ENCODE assay signal across 8 cellular contexts in the genomic region with DNA sequence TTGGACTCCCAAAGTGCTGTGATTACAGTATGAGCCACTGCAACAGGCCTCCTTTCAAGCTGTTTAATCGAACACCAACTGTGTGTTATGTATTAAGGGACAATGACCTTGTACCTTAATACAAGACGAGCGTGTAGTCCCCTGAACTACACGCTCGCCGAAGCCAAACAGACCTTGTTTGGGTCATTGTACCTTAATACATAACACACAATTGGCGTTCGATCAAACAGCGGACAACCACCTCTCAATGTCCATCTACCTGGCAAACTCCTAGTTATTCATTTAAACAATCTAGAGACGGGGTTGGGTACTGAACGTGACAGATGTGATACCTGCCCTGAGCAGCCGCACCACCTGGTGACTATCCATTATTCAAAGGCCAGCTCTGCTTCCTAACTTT. TPM values are rescaled to one million over a fixed set of nuclear protein-coding genes. Genes with fewer than 3 reads are reported as not detected.
DNase-seq lines count a peak whose midpoint lies in the region; ATAC-seq and TF ChIP-seq lines count a peak whose summit lies in the region.
"Had no signal": no experiment of that assay in that cellular context is flagged by ENCODE, and none has a peak within 500 bp of the region (broad histone marks: within the 10 kb centered on the region; RNA-seq: fewer than 3 reads in every experiment).

No MANE protein-coding gene starts in this region.

- H3K9me3 Mint-ChIP-seq in HFFc6, result no peaks in the 10 kb centered on the region
- no peaks in the 10 kb centered on the region for H3K9me3 Mint-ChIP-seq in activated CD8-positive, alpha-beta T cell treated with anti-CD3 and anti-CD28 coated beads, Interleukin-2, amount 10 ng/mL, durations not matched to agents 7 days and 5 days (ENCODE audit: insufficient read depth)
- no peaks in the 10 kb centered on the region for H3K9me3 Mint-ChIP-seq in stimulated activated naive B cell treated with anti-CD40 and anti-IgM and Interleukin-4, amounts not matched to agents 10 μg/mL and 1 μg/mL and 100 μg/mL, for 72 hours

- TF ChIP-seq EP300 in gastroesophageal sphincter (IDR thresholded peaks at IDR 0.05), result no peak

- CTCF ChIA-PET in activated CD8-positive, alpha-beta T cell treated with anti-CD3 and anti-CD28 coated beads, Interleukin-2, amount 10 ng/mL, durations not matched to agents 7 days and 5 days (lab: Charles Lee), result no interaction called here

- peak overlapping the region; percentile 98 for H3K4me3 Mint-ChIP-seq in HFFc6
- H3K4me3 Mint-ChIP-seq in activated CD8-positive, alpha-beta T cell treated with anti-CD3 and anti-CD28 coated beads, Interleukin-2, amount 10 ng/mL, durations not matched to agents 7 days and 5 days, result peak overlapping the region; percentile 85
- peak overlapping the region; percentile 91 to 92 for H3K4me3 Mint-ChIP-seq in stimulated activated naive B cell treated with anti-CD40 and anti-IgM and Interleukin-4, amounts not matched to agents 10 μg/mL and 1 μg/mL and 100 μg/mL, for 72 hours

- POLR2A ChIA-PET in activated CD8-positive, alpha-beta T cell treated with anti-CD3 and anti-CD28 coated beads, Interleukin-2, amount 10 ng/mL, durations not matched to agents 7 days and 5 days (lab: Charles Lee), result interaction anchor here (0.7 to 1.6 kb wide), 2 partner anchors 86 to 88 kb away, joined by 4 to 5 read pairs; no protein-coding TSS in a partner anchor

- peak overlapping the region; percentile 89 for H3K27ac Mint-ChIP-seq in HFFc6
- peak overlapping the region; percentile 69 for H3K27ac Mint-ChIP-seq in activated CD8-positive, alpha-beta T cell treated with anti-CD3 and anti-CD28 coated beads, Interleukin-2, amount 10 ng/mL, durations not matched to agents 7 days and 5 days
- H3K27ac Mint-ChIP-seq in stimulated activated naive B cell treated with anti-CD40 and anti-IgM and Interleukin-4, amounts not matched to agents 10 μg/mL and 1 μg/mL and 100 μg/mL, for 72 hours, result peak overlapping the region; percentile 96

- TF ChIP-seq CTCF in HFFc6 (IDR thresholded peaks at IDR 0.05), result no peak
- no peak for TF ChIP-seq CTCF in gastroesophageal sphincter (IDR thresholded peaks at IDR 0.05)

- 69 to 78% methylated on average over 7 to 12 of the region's 12 CpGs for WGBS in gastroesophageal sphincter (ENCODE audit: low coverage in 1 of 2), 2 donors

- peak overlapping the region; percentile 76 for H3K4me3 ChIP-seq in iPS-18c (ENCODE audit: insufficient read depth, low read depth, low read length)
- H3K4me3 ChIP-seq in gastroesophageal sphincter, result peak overlapping the region in 1 of 2 donors; percentile 99

- peaks cover 4% of the 10 kb centered on the region for H3K9me3 ChIP-seq in iPS-18c (ENCODE audit: control insufficient read depth, insufficient read depth, low read length)
- no peaks in the 10 kb centered on the region for H3K9me3 ChIP-seq in gastroesophageal sphincter

- peaks cover 0 to 80% (median 17%) of the 10 kb centered on the region in 3 donors for H3K4me1 ChIP-seq in gastroesophageal sphincter

- peaks cover 3% of the 10 kb centered on the region for H3K27me3 Mint-ChIP-seq in HFFc6 (ENCODE audit: insufficient read depth)
- no peaks in the 10 kb centered on the region for H3K27me3 Mint-ChIP-seq in activated CD8-positive, alpha-beta T cell treated with anti-CD3 and anti-CD28 coated beads, Interleukin-2, amount 10 ng/mL, durations not matched to agents 7 days and 5 days (ENCODE audit: low read depth)
- H3K27me3 Mint-ChIP-seq in stimulated activated naive B cell treated with anti-CD40 and anti-IgM and Interleukin-4, amounts not matched to agents 10 μg/mL and 1 μg/mL and 100 μg/mL, for 72 hours, result no peaks in the 10 kb centered on the region

- TF ChIP-seq POLR2A in gastroesophageal sphincter (IDR thresholded peaks at IDR 0.05), result no peak

- no peak overlapping the region for H3K27ac ChIP-seq in gastroesophageal sphincter

- peaks cover 35% of the 10 kb centered on the region for H3K36me3 Mint-ChIP-seq in HFFc6 (ENCODE audit: low read depth)
- peaks cover 58% of the 10 kb centered on the region for H3K36me3 Mint-ChIP-seq in activated CD8-positive, alpha-beta T cell treated with anti-CD3 and anti-CD28 coated beads, Interleukin-2, amount 10 ng/mL, durations not matched to agents 7 days and 5 days (ENCODE audit: low read depth)
- H3K36me3 Mint-ChIP-seq in stimulated activated naive B cell treated with anti-CD40 and anti-IgM and Interleukin-4, amounts not matched to agents 10 μg/mL and 1 μg/mL and 100 μg/mL, for 72 hours, result peaks cover 42 to 52% of the 10 kb centered on the region in 2 donors

- DNase-seq in HFFc6 (no peak), UCSD-AML1 (lab: John Stamatoyannopoulos, UW; ENCODE audit: unreplicated experiment) (no peak), COLO668 (lab: John Stamatoyannopoulos, UW; ENCODE audit: unreplicated experiment) (no peak)
- DNase-seq in activated CD8-positive, alpha-beta T cell treated with anti-CD3 and anti-CD28 coated beads, Interleukin-2, amount 10 ng/mL, durations not matched to agents 7 days and 5 days, result no peak
- no peak for DNase-seq in stimulated activated naive B cell treated with anti-CD40 and anti-IgM and Interleukin-4, amounts not matched to agents 10 μg/mL and 1 μg/mL and 100 μg/mL, for 72 hours
- DNase-seq: GOT3 had no signal

- H3K4me1 Mint-ChIP-seq in HFFc6 (ENCODE audit: low read depth), result peaks cover 27% of the 10 kb centered on the region
- peaks cover 57% of the 10 kb centered on the region for H3K4me1 Mint-ChIP-seq in activated CD8-positive, alpha-beta T cell treated with anti-CD3 and anti-CD28 coated beads, Interleukin-2, amount 10 ng/mL, durations not matched to agents 7 days and 5 days (ENCODE audit: low read depth)
- peaks cover 35 to 69% of the 10 kb centered on the region in 2 donors for H3K4me1 Mint-ChIP-seq in stimulated activated naive B cell treated with anti-CD40 and anti-IgM and Interleukin-4, amounts not matched to agents 10 μg/mL and 1 μg/mL and 100 μg/mL, for 72 hours

- no peaks in the 10 kb centered on the region for H3K27me3 ChIP-seq in gastroesophageal sphincter

- no peak for ATAC-seq in activated CD8-positive, alpha-beta T cell treated with anti-CD3 and anti-CD28 coated beads, Interleukin-2, amount 10 ng/mL, durations not matched to agents 7 days and 5 days
- no peak for ATAC-seq in stimulated activated naive B cell treated with anti-CD40 and anti-IgM and Interleukin-4, amounts not matched to agents 10 μg/mL and 1 μg/mL and 100 μg/mL, for 72 hours (replicated peaks)
- ATAC-seq in gastroesophageal sphincter, result no peak

- H3K36me3 ChIP-seq in gastroesophageal sphincter, result peaks cover 0 to 44% of the 10 kb centered on the region in 2 donors

RNA-seq across cellular contexts. Expression of gene CHERP, which starts 1.3 kb away (rescaled TPM):
- 10 to 100 TPM; 30.4 to 38.5 (median 34.6) TPM for total RNA-seq in HFFc6 (2021; fragmentation: NEBNext Ultra II Directional; extraction: Animal tissue kit (Norgen Biotek cat#: 25700))
- total RNA-seq in activated CD8-positive, alpha-beta T cell treated with anti-CD3 and anti-CD28 coated beads, Interleukin-2, amount 10 ng/mL, durations not matched to agents 7 days and 5 days, result 10 to 100 TPM; 60.0 to 60.8 TPM
- total RNA-seq in gastroesophageal sphincter, result 10 to 100 TPM in 1 of 4 donors, 1 to 10 TPM in 3; 5.7 to 12.7 (median 6.6) TPM

RNA-seq across cellular contexts. Expression of gene SLC35E1, which starts 31.3 kb away (rescaled TPM):
- 10 to 100 TPM; 44.2 to 67.1 (median 55.4) TPM for total RNA-seq in HFFc6 (2021; fragmentation: NEBNext Ultra II Directional; extraction: Animal tissue kit (Norgen Biotek cat#: 25700))
- 10 to 100 TPM; 55.6 to 61.9 TPM for total RNA-seq in activated CD8-positive, alpha-beta T cell treated with anti-CD3 and anti-CD28 coated beads, Interleukin-2, amount 10 ng/mL, durations not matched to agents 7 days and 5 days
- total RNA-seq in gastroesophageal sphincter, result 10 to 100 TPM; 24.9 to 35.5 (median 29.7) TPM

RNA-seq across cellular contexts. Expression of gene C19orf44, which starts 44.8 kb away (rescaled TPM):
- 1 to 10 TPM; 2.9 to 4.7 (median 3.7) TPM for total RNA-seq in HFFc6 (2021; fragmentation: NEBNext Ultra II Directional; extraction: Animal tissue kit (Norgen Biotek cat#: 25700))
- 1 to 10 TPM; 3.0 to 3.1 TPM for total RNA-seq in activated CD8-positive, alpha-beta T cell treated with anti-CD3 and anti-CD28 coated beads, Interleukin-2, amount 10 ng/mL, durations not matched to agents 7 days and 5 days
- 10 to 100 TPM in 3 of 4 donors, 1 to 10 TPM in 1; 8.1 to 12.3 (median 11.9) TPM for total RNA-seq in gastroesophageal sphincter

RNA-seq across cellular contexts. Expression of gene CALR3, which starts 45.0 kb away (rescaled TPM):
- total RNA-seq in HFFc6 (2021; fragmentation: NEBNext Ultra II Directional; extraction: Animal tissue kit (Norgen Biotek cat#: 25700)), result not detected
- total RNA-seq in activated CD8-positive, alpha-beta T cell treated with anti-CD3 and anti-CD28 coated beads, Interleukin-2, amount 10 ng/mL, durations not matched to agents 7 days and 5 days, result not detected
- not detected for total RNA-seq in gastroesophageal sphincter
